Comparison of ENCODE assay signal across 32 cellular contexts in genomic region chr16:21203155-21203797, GRCh38. TPM values are rescaled to one million over a fixed set of nuclear protein-coding genes. Genes with fewer than 3 reads are reported as not detected.
"Had no signal": no experiment of that assay in that cellular context is flagged by ENCODE, and none has a peak within 500 bp of the region (broad histone marks: within the 10 kb centered on the region; RNA-seq: fewer than 3 reads in every experiment).

No MANE protein-coding gene starts in this region.

- DNase-seq: activated CD4-positive, alpha-beta T cell treated with anti-CD3 and anti-CD28 coated beads for 48 hours; activated CD4-positive, alpha-beta T cell treated with anti-CD3 and anti-CD28 coated beads, Interleukin-2, amount 50 U/mL, for 48 hours; activated CD8-positive, alpha-beta memory T cell treated with anti-CD3 and anti-CD28 coated beads for 24 hours; activated effector memory CD4-positive, alpha-beta T cell treated with Interleukin-2 at 50 U/mL for 16 hours; activated naive CD4-positive, alpha-beta T cell treated with anti-CD3 and anti-CD28 coated beads for 36 hours; activated naive CD8-positive, alpha-beta T cell treated with anti-CD3 and anti-CD28 coated beads, Interleukin-2, amount 10 ng/mL, durations not matched to agents 7 days and 5 days; brain microvascular endothelial cell; central memory CD4-positive, alpha-beta T cell; endodermal cell; foreskin keratinocyte; heart right ventricle; kidney glomerular epithelial cell; left ventricle myocardium superior; mammary epithelial cell; naive B cell; pancreas; psoas muscle; spleen; stimulated activated naive CD4-positive, alpha-beta T cell; T-helper 17 cell; T1000; WERI-Rb-1 had no signal

- H3K27ac Mint-ChIP-seq: activated naive CD4-positive, alpha-beta T cell treated with anti-CD3 and anti-CD28 coated beads for 36 hours; activated naive CD8-positive, alpha-beta T cell treated with anti-CD3 and anti-CD28 coated beads, Interleukin-2, amount 10 ng/mL, durations not matched to agents 7 days and 5 days; dendritic cell treated with granulocyte-macrophage colony-stimulating factor and Interleukin-4, amounts not matched to agents 40 ng/mL and 50 ng/mL, for 4 days; endodermal cell; naive B cell; T-helper 17 cell had no signal

- H3K36me3 Mint-ChIP-seq: activated naive CD8-positive, alpha-beta T cell treated with anti-CD3 and anti-CD28 coated beads, Interleukin-2, amount 10 ng/mL, durations not matched to agents 7 days and 5 days; naive B cell had no signal

- H3K27ac ChIP-seq: brain microvascular endothelial cell, esophagus muscularis mucosa, foreskin keratinocyte, heart right ventricle, pancreas, psoas muscle, right atrium auricular region, spleen, tibial nerve, WERI-Rb-1 had no signal

- H3K4me3 Mint-ChIP-seq: activated naive CD4-positive, alpha-beta T cell treated with anti-CD3 and anti-CD28 coated beads for 36 hours; activated naive CD8-positive, alpha-beta T cell treated with anti-CD3 and anti-CD28 coated beads, Interleukin-2, amount 10 ng/mL, durations not matched to agents 7 days and 5 days; dendritic cell treated with granulocyte-macrophage colony-stimulating factor and Interleukin-4, amounts not matched to agents 40 ng/mL and 50 ng/mL, for 4 days; endodermal cell; naive B cell; T-helper 17 cell had no signal

- H3K9me3 Mint-ChIP-seq: activated naive CD4-positive, alpha-beta T cell treated with anti-CD3 and anti-CD28 coated beads for 36 hours; activated naive CD8-positive, alpha-beta T cell treated with anti-CD3 and anti-CD28 coated beads, Interleukin-2, amount 10 ng/mL, durations not matched to agents 7 days and 5 days; dendritic cell treated with granulocyte-macrophage colony-stimulating factor and Interleukin-4, amounts not matched to agents 40 ng/mL and 50 ng/mL, for 4 days; endodermal cell; naive B cell had no signal

- H3K4me1 Mint-ChIP-seq: activated naive CD8-positive, alpha-beta T cell treated with anti-CD3 and anti-CD28 coated beads, Interleukin-2, amount 10 ng/mL, durations not matched to agents 7 days and 5 days; endodermal cell; naive B cell; T-helper 17 cell had no signal

- H3K4me3 ChIP-seq: esophagus muscularis mucosa, heart right ventricle, pancreas, psoas muscle, right atrium auricular region, spleen, tibial nerve had no signal

- ATAC-seq: activated CD4-positive, CD25-positive, alpha-beta regulatory T cell treated with anti-CD3 and anti-CD28 coated beads, Interleukin-2, amount 50 U/mL, for 24 hours; foreskin keratinocyte; heart right ventricle; left ventricle myocardium superior; pancreas; psoas muscle; T-helper 17 cell had no signal

- H3K4me1 ChIP-seq: esophagus muscularis mucosa, foreskin keratinocyte, heart right ventricle, pancreas, psoas muscle, right atrium auricular region, spleen, tibial nerve had no signal

- H3K27me3 ChIP-seq: pancreas, right atrium auricular region, tibial nerve had no signal

- H3K9me3 ChIP-seq: esophagus muscularis mucosa, heart right ventricle, pancreas, psoas muscle, right atrium auricular region, spleen, tibial nerve had no signal

- H3K36me3 ChIP-seq: brain microvascular endothelial cell, esophagus muscularis mucosa, heart right ventricle, pancreas, right atrium auricular region, spleen, tibial nerve, WERI-Rb-1 had no signal

RNA-seq across cellular contexts. Expression of gene ZP2, which starts 8.1 kb away (rescaled TPM):
- total RNA-seq: activated naive CD4-positive, alpha-beta T cell treated with anti-CD3 and anti-CD28 coated beads for 36 hours; activated naive CD8-positive, alpha-beta T cell treated with anti-CD3 and anti-CD28 coated beads, Interleukin-2, amount 10 ng/mL, durations not matched to agents 7 days and 5 days; astrocyte; endodermal cell; esophagus muscularis mucosa; foreskin keratinocyte; glomerular endothelial cell; heart right ventricle; left ventricle myocardium superior; mammary epithelial cell; pancreas; psoas muscle; right atrium auricular region; spleen; T-helper 17 cell; temporal lobe; tibial nerve; ureter had no signal
- polyA plus RNA-seq: foreskin keratinocyte, heart right ventricle, mammary epithelial cell, neural cell, pancreas, psoas muscle, spleen had no signal

RNA-seq across cellular contexts. Expression of gene ANKS4B, which starts 30.2 kb away (rescaled TPM):
- total RNA-seq: activated naive CD8-positive, alpha-beta T cell treated with anti-CD3 and anti-CD28 coated beads, Interleukin-2, amount 10 ng/mL, durations not matched to agents 7 days and 5 days; astrocyte; esophagus muscularis mucosa; foreskin keratinocyte; glomerular endothelial cell; heart right ventricle; left ventricle myocardium superior; mammary epithelial cell; psoas muscle; right atrium auricular region; spleen; T-helper 17 cell; temporal lobe; ureter had no signal
- polyA plus RNA-seq: foreskin keratinocyte, heart right ventricle, mammary epithelial cell, neural cell had no signal

RNA-seq across cellular contexts. Expression of gene DNAH3, which starts 52.6 kb away (rescaled TPM):
- total RNA-seq: activated naive CD4-positive, alpha-beta T cell treated with anti-CD3 and anti-CD28 coated beads for 36 hours; activated naive CD8-positive, alpha-beta T cell treated with anti-CD3 and anti-CD28 coated beads, Interleukin-2, amount 10 ng/mL, durations not matched to agents 7 days and 5 days; astrocyte; glomerular endothelial cell; spleen; tibial nerve had no signal
- polyA plus RNA-seq: pancreas had no signal
